In genomic region chr14:101780390-101780789, GRCh38 we compare ENCODE assay signal across 12 cellular contexts. TPM values are rescaled to one million over a fixed set of nuclear protein-coding genes. Genes with fewer than 3 reads are reported as not detected.
DNase-seq lines count a peak whose midpoint lies in the region; ATAC-seq and TF ChIP-seq lines count a peak whose summit lies in the region.
"Had no signal": no experiment of that assay in that cellular context is flagged by ENCODE, and none has a peak within 500 bp of the region (broad histone marks: within the 10 kb centered on the region; RNA-seq: fewer than 3 reads in every experiment).

No MANE protein-coding gene starts in this region.

- TF ChIP-seq CTCF in left lung (IDR thresholded peaks at IDR 0.05): no peak

- intact Hi-C loops in activated T-helper 1 cell treated with anti-CD3 and anti-CD28 coated beads, Interleukin-12 subunit alpha, Interleukin-12 subunit beta, Interleukin-2, Interleukin-4 antibody, amounts not matched to agents 30 ng/mL and 10 ng/mL and 1 ng/mL, durations not matched to agents 14 hours and 24 hours and 36 hours (cut with micrococcal nuclease): no loop called here
- intact Hi-C loops in left lung (cut with DNase I): no loop called here

- peaks cover 0 to 32% of the 10 kb centered on the region in 2 donors for H3K27me3 ChIP-seq in left lung

- peaks cover 0 to 2% of the 10 kb centered on the region in 2 donors for H3K9me3 Mint-ChIP-seq in activated T-cell treated with anti-CD3 and anti-CD28 coated beads, Interleukin-2, amount 50 U/mL, for 72 hours
- H3K9me3 Mint-ChIP-seq in activated T-helper 1 cell treated with anti-CD3 and anti-CD28 coated beads, Interleukin-12 subunit alpha, Interleukin-12 subunit beta, Interleukin-2, Interleukin-4 antibody, amounts not matched to agents 30 ng/mL and 10 ng/mL and 1 ng/mL, durations not matched to agents 14 hours and 24 hours and 36 hours: no peaks in the 10 kb centered on the region
- H3K9me3 Mint-ChIP-seq in stimulated activated naive B cell treated with anti-CD40 and anti-IgM and Interleukin-4, amounts not matched to agents 10 μg/mL and 1 μg/mL and 100 μg/mL, for 72 hours: peaks cover 0 to under 1% of the 10 kb centered on the region in 2 donors

- no peak overlapping the region for H3K27ac Mint-ChIP-seq in activated T-cell treated with anti-CD3 and anti-CD28 coated beads, Interleukin-2, amount 50 U/mL, for 72 hours
- H3K27ac Mint-ChIP-seq in activated T-helper 1 cell treated with anti-CD3 and anti-CD28 coated beads, Interleukin-12 subunit alpha, Interleukin-12 subunit beta, Interleukin-2, Interleukin-4 antibody, amounts not matched to agents 30 ng/mL and 10 ng/mL and 1 ng/mL, durations not matched to agents 14 hours and 24 hours and 36 hours: no peak overlapping the region
- H3K27ac Mint-ChIP-seq in stimulated activated naive B cell treated with anti-CD40 and anti-IgM and Interleukin-4, amounts not matched to agents 10 μg/mL and 1 μg/mL and 100 μg/mL, for 72 hours: peak overlapping the region; percentile 47

- peak overlapping the region; percentile 85 to 87 for H3K4me3 Mint-ChIP-seq in activated T-cell treated with anti-CD3 and anti-CD28 coated beads, Interleukin-2, amount 50 U/mL, for 72 hours
- H3K4me3 Mint-ChIP-seq in activated T-helper 1 cell treated with anti-CD3 and anti-CD28 coated beads, Interleukin-12 subunit alpha, Interleukin-12 subunit beta, Interleukin-2, Interleukin-4 antibody, amounts not matched to agents 30 ng/mL and 10 ng/mL and 1 ng/mL, durations not matched to agents 14 hours and 24 hours and 36 hours: peak overlapping the region; percentile 56
- H3K4me3 Mint-ChIP-seq in stimulated activated naive B cell treated with anti-CD40 and anti-IgM and Interleukin-4, amounts not matched to agents 10 μg/mL and 1 μg/mL and 100 μg/mL, for 72 hours: peak overlapping the region; percentile 83 to 87

- H3K4me1 ChIP-seq in left lung: peaks cover 4 to 17% of the 10 kb centered on the region in 2 donors

- no peak for ATAC-seq in activated T-cell treated with anti-CD3 and anti-CD28 coated beads, Interleukin-2, amount 50 U/mL, for 72 hours (replicated peaks in 1 of 2)
- ATAC-seq in left lung: peak; percentile 51
- ATAC-seq in stimulated activated naive B cell treated with anti-CD40 and anti-IgM and Interleukin-4, amounts not matched to agents 10 μg/mL and 1 μg/mL and 100 μg/mL, for 72 hours (replicated peaks): peak; percentile 9 to 12

- peak overlapping the region in 1 of 2 donors; percentile 7 for H3K27ac ChIP-seq in left lung

- no peaks in the 10 kb centered on the region for H3K9me3 ChIP-seq in left lung

- H3K36me3 ChIP-seq in left lung: no peaks in the 10 kb centered on the region

- DNase-seq in activated T-cell treated with anti-CD3 and anti-CD28 coated beads, Interleukin-2, amount 50 U/mL, for 72 hours: no peak
- no peak for DNase-seq in activated T-cell treated with anti-CD3 and anti-CD28 coated beads, Interleukin-2, amount 50 U/mL, for 1 hour
- DNase-seq in activated T-helper 1 cell treated with anti-CD3 and anti-CD28 coated beads, Interleukin-12 subunit alpha, Interleukin-12 subunit beta, Interleukin-2, Interleukin-4 antibody, amounts not matched to agents 30 ng/mL and 10 ng/mL and 1 ng/mL, durations not matched to agents 14 hours and 24 hours and 36 hours (ENCODE audit: low spot score): no peak
- no peak for DNase-seq in left lung
- no peak for DNase-seq in stimulated activated naive B cell treated with anti-CD40 and anti-IgM and Interleukin-4, amounts not matched to agents 10 μg/mL and 1 μg/mL and 100 μg/mL, for 72 hours
- DNase-seq in NAMALWA (ENCODE audit: low spot score): no peak
- DNase-seq in NOMO-1 treated with DMSO at 0.1 percent for 48 hours (lab: John Stamatoyannopoulos, UW; ENCODE audit: unreplicated experiment): no peak
- no peak for DNase-seq in stimulated activated CD4-positive, alpha-beta T cell treated with anti-CD3 and anti-CD28 coated beads, Interleukin-1b, Interleukin-23, amount 100 ng/mL, for 48 hours
- DNase-seq: DND-41; effector CD4-positive, alpha-beta T cell; Kasumi-1; NCI-H187 treated with DMSO at 0.1 percent for 48 hours had no signal

- H3K36me3 Mint-ChIP-seq in activated T-cell treated with anti-CD3 and anti-CD28 coated beads, Interleukin-2, amount 50 U/mL, for 72 hours (ENCODE audit: insufficient read depth in 2 of 2): peaks cover 3 to 10% of the 10 kb centered on the region in 2 donors
- peaks cover 6% of the 10 kb centered on the region for H3K36me3 Mint-ChIP-seq in activated T-helper 1 cell treated with anti-CD3 and anti-CD28 coated beads, Interleukin-12 subunit alpha, Interleukin-12 subunit beta, Interleukin-2, Interleukin-4 antibody, amounts not matched to agents 30 ng/mL and 10 ng/mL and 1 ng/mL, durations not matched to agents 14 hours and 24 hours and 36 hours (ENCODE audit: low read depth)
- H3K36me3 Mint-ChIP-seq in stimulated activated naive B cell treated with anti-CD40 and anti-IgM and Interleukin-4, amounts not matched to agents 10 μg/mL and 1 μg/mL and 100 μg/mL, for 72 hours: peaks cover 4 to 10% of the 10 kb centered on the region in 2 donors

- H3K27me3 Mint-ChIP-seq in activated T-cell treated with anti-CD3 and anti-CD28 coated beads, Interleukin-2, amount 50 U/mL, for 72 hours (ENCODE audit: low read depth): peaks cover 19% of the 10 kb centered on the region
- peaks cover 11% of the 10 kb centered on the region for H3K27me3 Mint-ChIP-seq in activated T-helper 1 cell treated with anti-CD3 and anti-CD28 coated beads, Interleukin-12 subunit alpha, Interleukin-12 subunit beta, Interleukin-2, Interleukin-4 antibody, amounts not matched to agents 30 ng/mL and 10 ng/mL and 1 ng/mL, durations not matched to agents 14 hours and 24 hours and 36 hours (ENCODE audit: insufficient read depth)
- peaks cover 0 to 4% of the 10 kb centered on the region in 2 donors for H3K27me3 Mint-ChIP-seq in stimulated activated naive B cell treated with anti-CD40 and anti-IgM and Interleukin-4, amounts not matched to agents 10 μg/mL and 1 μg/mL and 100 μg/mL, for 72 hours

- H3K4me3 ChIP-seq in left lung: peak overlapping the region in 1 of 2 donors; percentile 43

- H3K4me1 Mint-ChIP-seq in activated T-cell treated with anti-CD3 and anti-CD28 coated beads, Interleukin-2, amount 50 U/mL, for 72 hours (ENCODE audit: low read depth): peaks cover 56% of the 10 kb centered on the region
- H3K4me1 Mint-ChIP-seq in activated T-helper 1 cell treated with anti-CD3 and anti-CD28 coated beads, Interleukin-12 subunit alpha, Interleukin-12 subunit beta, Interleukin-2, Interleukin-4 antibody, amounts not matched to agents 30 ng/mL and 10 ng/mL and 1 ng/mL, durations not matched to agents 14 hours and 24 hours and 36 hours (ENCODE audit: low read depth): peaks cover 10% of the 10 kb centered on the region
- peaks cover 37 to 51% of the 10 kb centered on the region in 2 donors for H3K4me1 Mint-ChIP-seq in stimulated activated naive B cell treated with anti-CD40 and anti-IgM and Interleukin-4, amounts not matched to agents 10 μg/mL and 1 μg/mL and 100 μg/mL, for 72 hours

RNA-seq across cellular contexts. Expression of gene PPP2R5C, which starts 18.9 kb away (rescaled TPM):
- 100 to 1,000 TPM; 317 to 370 TPM for total RNA-seq in activated T-cell treated with anti-CD3 and anti-CD28 coated beads, Interleukin-2, amount 50 U/mL, for 72 hours
- 157 and 166 TPM in 2 replicates for total RNA-seq in activated T-helper 1 cell treated with anti-CD3 and anti-CD28 coated beads, Interleukin-12 subunit alpha, Interleukin-12 subunit beta, Interleukin-2, Interleukin-4 antibody, amounts not matched to agents 30 ng/mL and 10 ng/mL and 1 ng/mL, durations not matched to agents 14 hours and 24 hours and 36 hours
- 100 to 1,000 TPM; 146 to 176 TPM for total RNA-seq in left lung

Comparison
In these comparisons a context has a peak if more than half of its experiments do, and no peak if none do; other contexts are left out.
1. ATAC-seq: peak in left lung (single experiment) and stimulated activated naive B cell treated with anti-CD40 and anti-IgM and Interleukin-4, amounts not matched to agents 10 μg/mL and 1 μg/mL and 100 μg/mL, for 72 hours (2 of 2); none in activated T-cell treated with anti-CD3 and anti-CD28 coated beads, Interleukin-2, amount 50 U/mL, for 72 hours (0 of 2).
2. Peak in every context shown above with its lines, with median percentiles within 50 percentile points of each other: H3K4me3 Mint-ChIP-seq.